In genomic region chr1:202056644-202057334, GRCh38 we compare ENCODE assay signal across 7 cellular contexts. TPM values are rescaled to one million over a fixed set of nuclear protein-coding genes. Genes with fewer than 3 reads are reported as not detected.
DNase-seq lines count a peak whose midpoint lies in the region; ATAC-seq and TF ChIP-seq lines count a peak whose summit lies in the region.

No MANE protein-coding gene starts in this region.

- no peaks in the 10 kb centered on the region for H3K9me3 ChIP-seq in heart left ventricle
- H3K9me3 ChIP-seq in stomach = no peaks in the 10 kb centered on the region

- 68 to 81% (median 70%) methylated on average over 8 to 17 of the region's 17 CpGs for WGBS in heart left ventricle, 4 donors
- 30 to 62% (median 38%) methylated on average over 16 to 17 of the region's 17 CpGs for WGBS in stomach, 5 donors

- ATAC-seq in heart left ventricle = peak; percentile 95 to 98 (median 97)
- ATAC-seq in HG03196 (IDR thresholded peaks at IDR 0.05; ENCODE audit: unreplicated experiment) = no peak

- intact Hi-C loops in heart left ventricle (cut with DNase I) = loop anchor here in 1 of 10 donors (5.0 kb wide), 1 partner anchor 51 kb away; no protein-coding TSS in a partner anchor
- intact Hi-C loops in stomach (cut with DNase I; ENCODE audit: low total_unique reads) = no loop called here

- H3K27me3 ChIP-seq in heart left ventricle = no peaks in the 10 kb centered on the region
- no peaks in the 10 kb centered on the region for H3K27me3 ChIP-seq in stomach

- no peak for TF ChIP-seq EP300 in stomach (IDR thresholded peaks at IDR 0.05)

- TF ChIP-seq POLR2A in heart left ventricle (IDR thresholded peaks at IDR 0.05) = no peak
- TF ChIP-seq POLR2A in stomach (IDR thresholded peaks at IDR 0.05) = no peak

- TF ChIP-seq CTCF in LNCaP clone FGC (IDR thresholded peaks at IDR 0.05; ENCODE audit: control insufficient read depth, extremely low read depth, insufficient read depth) (0 out of 2 replicates have a peak, but pooled peaks have one; percentile 17), heart left ventricle (IDR thresholded peaks at IDR 0.05) (no peak), stomach (IDR thresholded peaks at IDR 0.05) (no peak)

- DNase-seq in LNCaP clone FGC (ENCODE audit: low read depth) = peak; percentile 72
- DNase-seq in NCI-H748 (lab: John Stamatoyannopoulos, UW; ENCODE audit: unreplicated experiment) = peak; percentile 97
- DNase-seq in heart left ventricle = peak; percentile 64 to 86 (median 80)
- peak; percentile 96 for DNase-seq in stomach
- DNase-seq in T-helper 9 cell = no peak
- no peak for DNase-seq in activated CD4-positive, CD25-positive, alpha-beta regulatory T cell (lab: John Stamatoyannopoulos, UW)

- H3K36me3 ChIP-seq in heart left ventricle (no peaks in the 10 kb centered on the region), stomach (no peaks in the 10 kb centered on the region)

- peak overlapping the region in 5 of 12 donors; percentile 18 to 55 (median 39) for H3K27ac ChIP-seq in heart left ventricle
- peak overlapping the region; percentile 74 to 91 (median 79) for H3K27ac ChIP-seq in stomach

- H3K4me3 ChIP-seq in LNCaP clone FGC (ENCODE audit: low read depth, low read length) = no peak overlapping the region
- H3K4me3 ChIP-seq in heart left ventricle = no peak overlapping the region
- no peak overlapping the region for H3K4me3 ChIP-seq in stomach

- H3K4me1 ChIP-seq in heart left ventricle = peaks cover 0 to 5% (median 0%) of the 10 kb centered on the region in 12 donors
- H3K4me1 ChIP-seq in stomach = peaks cover 7 to 23% (median 12%) of the 10 kb centered on the region in 4 donors

RNA-seq across cellular contexts. Expression of gene ELF3, which starts 46.4 kb away (rescaled TPM):
- total RNA-seq in heart left ventricle (10 to 100 TPM in 1 of 9 donors, 1 to 10 TPM in 2, under 1 TPM in 4, not detected in 2; 0.32 to 42.5 (median 0.69) TPM), stomach (1,000 to 10,000 TPM in 1 of 5 donors, 100 to 1,000 TPM in 4; 174 to 1,083 (median 289) TPM)
- polyA plus RNA-seq in heart left ventricle (1 to 10 TPM in 1 of 2 donors, under 1 TPM in 1; 0.15 to 3.9 TPM), stomach (100 to 1,000 TPM; 146 to 253 (median 242) TPM)

Comparison
In these comparisons a context has a peak if more than half of its experiments do, and no peak if none do; other contexts are left out.
1. DNase-seq: peak in LNCaP clone FGC (single experiment), NCI-H748 (single experiment), heart left ventricle (5 of 5) and stomach (single experiment); none in T-helper 9 cell (single experiment) and activated CD4-positive, CD25-positive, alpha-beta regulatory T cell (0 of 4).
2. RNA of gene ELF3, which starts 46.4 kb away (total RNA-seq): 174 to 1,083 TPM in stomach; 0.32 to 42.5 TPM in heart left ventricle; every median in the first group is over 4 times any median in the second.